19 cellular contexts compared by ENCODE assay signal in genomic region chr11:12909866-12910265, GRCh38.
DNase-seq lines count a peak whose midpoint lies in the region; ATAC-seq, FAIRE-seq and TF ChIP-seq lines count a peak whose summit lies in the region.
"Had no signal": no experiment of that assay in that cellular context is flagged by ENCODE, and none has a peak within 500 bp of the region (broad histone marks: within the 10 kb centered on the region; RNA-seq: fewer than 3 reads in every experiment).

No MANE protein-coding gene starts in this region.

- H3K9me2 ChIP-seq in OCI-LY7 (ENCODE audit: insufficient read depth, low read length), result no peaks in the 10 kb centered on the region

- H3K36me3 ChIP-seq in osteoblast (ENCODE audit: insufficient read depth, low read length), result peaks cover 13% of the 10 kb centered on the region
- no peaks in the 10 kb centered on the region for H3K36me3 ChIP-seq in OCI-LY7 (ENCODE audit: insufficient read depth, low read length)

- ATAC-seq in GM19328 (IDR thresholded peaks at IDR 0.05; ENCODE audit: unreplicated experiment), result no peak
- ATAC-seq: CD8-positive, alpha-beta T cell; K562 had no signal

- H3K4me1 ChIP-seq in osteoblast (ENCODE audit: insufficient read depth, low read length), result peaks cover 15% of the 10 kb centered on the region
- H3K4me1 ChIP-seq in OCI-LY7 (ENCODE audit: insufficient read depth, low read length, poor library complexity, severe bottlenecking), result no peaks in the 10 kb centered on the region

- peak; percentile 58 for FAIRE-seq in urothelium cell line (lab: Jason Lieb, UNC)
- FAIRE-seq: D721Med, GM12891, K562 had no signal

- no TSS peak for BruUV-seq in OCI-LY7 (replicated peaks; lab: Mats Ljungman, UMichigan)

- intact Hi-C loops in OCI-LY7 (cut with micrococcal nuclease; ENCODE audit: unreplicated experiment), result no loop called here

- H3K27ac ChIP-seq in osteoblast (ENCODE audit: low read depth, low read length), result peak overlapping the region; percentile 16
- no peak overlapping the region for H3K27ac ChIP-seq in OCI-LY7 (ENCODE audit: low read depth, low read length, poor library complexity, severe bottlenecking)
- H3K27ac ChIP-seq: HL-60 had no signal

- H4K20me1 ChIP-seq in osteoblast (ENCODE audit: insufficient read depth, low read length), result peaks cover 2% of the 10 kb centered on the region
- no peaks in the 10 kb centered on the region for H4K20me1 ChIP-seq in OCI-LY7 (ENCODE audit: insufficient read depth, low read length)

- H3K27me3 ChIP-seq in osteoblast (ENCODE audit: insufficient read depth, low read length), result no peaks in the 10 kb centered on the region

- H3K9me3 ChIP-seq in osteoblast (ENCODE audit: low read depth, low read length) (no peaks in the 10 kb centered on the region), OCI-LY7 (ENCODE audit: low read length) (no peaks in the 10 kb centered on the region)

- DNase-seq in AG20443 (ENCODE audit: low spot score), result peak; percentile 22
- DNase-seq in fibroblast of mammary gland (ENCODE audit: low read depth), result peak; percentile 57
- DNase-seq in osteoblast (ENCODE audit: insufficient read length, low spot score, missing footprints), result no peak
- DNase-seq in urothelium cell line (ENCODE audit: low spot score), result no peak
- DNase-seq in AG08396 (ENCODE audit: low spot score), result no peak
- DNase-seq in OCI-LY7 (ENCODE audit: low spot score), result no peak
- DNase-seq: 8988T; CD8-positive, alpha-beta T cell; COR-L47; DMS153; DMS79 treated with DMSO at 0.1 percent for 48 hours; EL; GOT3; H9 had no signal

- CTCF ChIA-PET in OCI-LY7 (lab: Charles Lee; ENCODE audit: unreplicated experiment), result no interaction called here

- POLR2A ChIA-PET in OCI-LY7 (lab: Charles Lee), result no interaction called here

- H2AFZ ChIP-seq in osteoblast (ENCODE audit: low read length) (no peak overlapping the region), OCI-LY7 (ENCODE audit: low read length) (no peak overlapping the region)

- H3K4me3 ChIP-seq in fibroblast of mammary gland (ENCODE audit: control insufficient read depth, low read depth, low read length) (no peak overlapping the region), osteoblast (ENCODE audit: insufficient read depth, low read length) (no peak overlapping the region), OCI-LY7 (ENCODE audit: low read depth, low read length, poor library complexity, severe bottlenecking) (no peak overlapping the region)
- H3K4me3 ChIP-seq: K562 had no signal

- peaks cover 19% of the 10 kb centered on the region for H3K79me2 ChIP-seq in osteoblast (ENCODE audit: insufficient read depth, low read length)
- no peaks in the 10 kb centered on the region for H3K79me2 ChIP-seq in OCI-LY7 (ENCODE audit: insufficient read depth, low read depth, low read length)

- TF ChIP-seq CTCF in fibroblast of mammary gland (conservative IDR thresholded peaks at IDR 0.05; ENCODE audit: control insufficient read depth, insufficient read depth, low read depth, low read length) (no peak), osteoblast (IDR thresholded peaks at IDR 0.05; ENCODE audit: extremely low read depth, low read depth, low read length) (no peak), OCI-LY7 (conservative IDR thresholded peaks at IDR 0.05; ENCODE audit: low read length) (no peak)

- no peak overlapping the region for H3K4me2 ChIP-seq in osteoblast (ENCODE audit: insufficient read depth, low read length)
- H3K4me2 ChIP-seq in OCI-LY7 (ENCODE audit: low read length), result no peak overlapping the region

Comparison
In these comparisons a context has a peak if more than half of its experiments do, and no peak if none do; other contexts are left out.
1. DNase-seq: peak in AG20443 (single experiment) and fibroblast of mammary gland (single experiment); none in osteoblast (single experiment), urothelium cell line (single experiment), AG08396 (single experiment) and OCI-LY7 (single experiment).